In genomic region chr17:83082435-83082834, GRCh38 we compare ENCODE assay signal across 12 cellular contexts. TPM values are rescaled to one million over a fixed set of nuclear protein-coding genes. Genes with fewer than 3 reads are reported as not detected.
DNase-seq lines count a peak whose midpoint lies in the region; ATAC-seq and TF ChIP-seq lines count a peak whose summit lies in the region.
"Had no signal": no experiment of that assay in that cellular context is flagged by ENCODE, and none has a peak within 500 bp of the region (broad histone marks: within the 10 kb centered on the region; RNA-seq: fewer than 3 reads in every experiment).

No MANE protein-coding gene starts in this region.

- H3K36me3 Mint-ChIP-seq in chondrocyte (ENCODE audit: low read depth): peaks cover 2% of the 10 kb centered on the region
- peaks cover 16% of the 10 kb centered on the region for H3K36me3 Mint-ChIP-seq in neural progenitor cell

- no peaks in the 10 kb centered on the region for H3K79me2 ChIP-seq in neural progenitor cell (ENCODE audit: low read depth)

- H3K56ac ChIP-seq in IMR-90 (ENCODE audit: extremely low read depth, insufficient read depth, low read length): peak overlapping the region; percentile 51; the same call in 1 of the 2 replicates

- H2BK5ac ChIP-seq in IMR-90 (ENCODE audit: low read depth, low read length, poor library complexity, severe bottlenecking): peak overlapping the region; percentile 99

- 92% methylated on average over 7 of the region's 9 CpGs; no CpG with 5 or more reads in 1 of the 2 experiments for WGBS in IMR-90 (ENCODE audit: extremely low coverage in 2 of 2, insufficient read length in 1 of 2), 2 experiments

- TF ChIP-seq CTCF in AG09309 (IDR thresholded peaks at IDR 0.05; ENCODE audit: control insufficient read depth, insufficient read depth, low read depth, low read length, missing control alignments) (no peak), IMR-90 (conservative IDR thresholded peaks at IDR 0.05; ENCODE audit: low read depth, low read length) (no peak), chondrocyte (IDR thresholded peaks at IDR 0.05) (no peak), neural progenitor cell (IDR thresholded peaks at IDR 0.05) (no peak)

- CTCF ChIA-PET in IMR-90 (lab: Yijun Ruan, JAX): interaction anchor here (1.8 kb wide), 1 partner anchor 119 kb away, joined by 4 read pairs; no protein-coding TSS in a partner anchor

- H3K4me3 ChIP-seq in AG09309 (ENCODE audit: control insufficient read depth, low read depth, low read length) (peak overlapping the region; percentile 77), IMR-90 (ENCODE audit: insufficient read depth, low read depth, low read length) (no peak overlapping the region), neural progenitor cell (no peak overlapping the region)

- H2AK5ac ChIP-seq in IMR-90 (ENCODE audit: low read depth, low read length): peak overlapping the region; percentile 92

- TF ChIP-seq POLR2A in IMR-90 (IDR thresholded peaks at IDR 0.05; ENCODE audit: low read depth, low read length): no peak

- H2BK15ac ChIP-seq in IMR-90 (ENCODE audit: low read depth, low read length): peak overlapping the region; percentile 20; the same call in 1 of the 3 replicates

- H3K9me3 Mint-ChIP-seq in chondrocyte (ENCODE audit: low read depth): no peaks in the 10 kb centered on the region
- no peaks in the 10 kb centered on the region for H3K9me3 Mint-ChIP-seq in neural progenitor cell

- H3K4me1 Mint-ChIP-seq in chondrocyte (ENCODE audit: low read depth) (peaks cover 48% of the 10 kb centered on the region), neural progenitor cell (peaks cover 33% of the 10 kb centered on the region)

- H3K36me3 ChIP-seq in IMR-90 (ENCODE audit: control insufficient read depth, insufficient read depth, low read length) (peaks cover 27% of the 10 kb centered on the region; the same call in 1 of the 2 replicates), neural progenitor cell (no peaks in the 10 kb centered on the region)

- no peak for TF ChIP-seq RAD21 in IMR-90 (IDR thresholded peaks at IDR 0.05; ENCODE audit: low read length)

- peak overlapping the region; percentile 96 for H2BK120ac ChIP-seq in IMR-90 (ENCODE audit: low read depth, low read length)

- peak overlapping the region; percentile 93; the same call in 1 of the 2 replicates for H3K14ac ChIP-seq in IMR-90 (replicated peaks; ENCODE audit: low read depth, low read length)

- H3K9ac ChIP-seq in IMR-90 (ENCODE audit: low read depth, low read length) (0 out of 2 replicates have a peak overlapping the region, but pooled peaks have one; percentile 69), neural progenitor cell (no peak overlapping the region)

- peak overlapping the region; percentile 70 for H3K4me3 Mint-ChIP-seq in chondrocyte (ENCODE audit: unreplicated experiment)
- H3K4me3 Mint-ChIP-seq in neural progenitor cell: peak overlapping the region; percentile 87

- peak overlapping the region; percentile 6; the same call in 1 of the 2 replicates for H3K18ac ChIP-seq in IMR-90 (ENCODE audit: low read depth, low read length)

- H3F3A ChIP-seq in neural progenitor cell (ENCODE audit: low read depth): peaks cover 3% of the 10 kb centered on the region

- peaks cover 4 to 56% of the 10 kb centered on the region in 2 experiments; a peak in 2 of 4 replicates for H3K79me1 ChIP-seq in IMR-90 (ENCODE audit: low read depth in 1 of 2, low read length in 2 of 2)

- peak overlapping the region; percentile 24 to 93; a peak in 2 of 4 replicates for H4K8ac ChIP-seq in IMR-90 (ENCODE audit: low read depth in 2 of 2, low read length in 2 of 2)

- H3K4me1 ChIP-seq in IMR-90 (ENCODE audit: control insufficient read depth, insufficient read depth, low read length) (peaks cover 53% of the 10 kb centered on the region), neural progenitor cell (peaks cover 7% of the 10 kb centered on the region)

- DNase-seq in AG09309 (ENCODE audit: low read depth): no peak
- DNase-seq in IMR-90: no peak
- no peak for DNase-seq in chondrocyte (ENCODE audit: low spot score)
- DNase-seq in neural progenitor cell (ENCODE audit: low spot score): no peak
- no peak for DNase-seq in kidney tubule cell (ENCODE audit: low spot score)
- DNase-seq in stimulated activated CD4-positive, alpha-beta T cell treated with anti-CD3 and anti-CD28 coated beads, Interleukin-4, amount 100 ng/mL, for 24 hours: no peak
- DNase-seq: amygdala, DMS53, NCI-H226, occipital lobe had no signal

- peak overlapping the region; percentile 6; the same call in 1 of the 2 replicates for H2BK20ac ChIP-seq in IMR-90 (ENCODE audit: low read depth, low read length)

- H3K4me2 ChIP-seq in IMR-90 (ENCODE audit: low read depth, low read length) (peak overlapping the region; percentile 68), neural progenitor cell (no peak overlapping the region)

- ATAC-seq in IMR-90 (ENCODE audit: low read depth) (no peak), HG03139 (IDR thresholded peaks at IDR 0.05; ENCODE audit: unreplicated experiment) (no peak), GM21381 (IDR thresholded peaks at IDR 0.05; ENCODE audit: unreplicated experiment) (no peak)

- peak overlapping the region; percentile 99 for H3K4ac ChIP-seq in IMR-90 (ENCODE audit: low read depth, low read length)

- H4K20me1 ChIP-seq in IMR-90 (ENCODE audit: insufficient read depth, low read length) (peaks cover 63% of the 10 kb centered on the region), neural progenitor cell (ENCODE audit: low read depth) (peaks cover 25% of the 10 kb centered on the region)

- POLR2A ChIA-PET in IMR-90 (lab: Charles Lee; ENCODE audit: unreplicated experiment): no interaction called here

- H3K27ac Mint-ChIP-seq in chondrocyte (ENCODE audit: unreplicated experiment) (peak overlapping the region; percentile 98), neural progenitor cell (peak overlapping the region; percentile 1)

- dilution Hi-C loops in IMR-90 (cut with HindIII; ENCODE audit: low sequenced_read_pairs, unreplicated experiment): no loop called here

- H3K27me3 Mint-ChIP-seq in chondrocyte (ENCODE audit: low read depth): no peaks in the 10 kb centered on the region
- peaks cover 20% of the 10 kb centered on the region for H3K27me3 Mint-ChIP-seq in neural progenitor cell (ENCODE audit: insufficient read depth, low read depth)

- peaks cover 9% of the 10 kb centered on the region; the same call in 1 of the 2 replicates for H3K27me3 ChIP-seq in IMR-90 (ENCODE audit: control insufficient read depth, insufficient read depth, low read length)
- H3K27me3 ChIP-seq in neural progenitor cell: peaks cover 58% of the 10 kb centered on the region

- no peak overlapping the region for H4K5ac ChIP-seq in IMR-90 (ENCODE audit: low read depth, low read length)

- H3K9me1 ChIP-seq in IMR-90 (ENCODE audit: insufficient read depth, low read length): peaks cover 43% of the 10 kb centered on the region

- H3K9me3 ChIP-seq in IMR-90 (ENCODE audit: control insufficient read depth, insufficient read depth, low read length) (no peaks in the 10 kb centered on the region), neural progenitor cell (ENCODE audit: low read depth) (no peaks in the 10 kb centered on the region)

- peak overlapping the region; percentile 99 for H2AK9ac ChIP-seq in IMR-90 (replicated peaks; ENCODE audit: low read depth, low read length, poor library complexity)

- intact Hi-C loops in IMR-90 (cut with micrococcal nuclease): loop anchor here (1.0 kb wide), 1 partner anchor 300 kb away; no protein-coding TSS in a partner anchor

- TSS peak; percentile 26 for BruUV-seq in IMR-90 (replicated peaks; lab: Mats Ljungman, UMichigan)

- H3K27ac ChIP-seq in IMR-90 (ENCODE audit: insufficient read depth, low read length): peak overlapping the region; percentile 73
- no peak overlapping the region for H3K27ac ChIP-seq in neural progenitor cell

- in situ Hi-C loops in IMR-90 (cut with MboI; ENCODE audit: low sequenced_read_pairs): no loop called here

- H2AFZ ChIP-seq in IMR-90 (replicated peaks; ENCODE audit: low read length, poor library complexity) (peak overlapping the region; percentile 61), neural progenitor cell (replicated peaks) (no peak overlapping the region)

- peak overlapping the region; percentile 98 for H3K23ac ChIP-seq in IMR-90 (ENCODE audit: low read depth, low read length)

- H4K91ac ChIP-seq in IMR-90 (ENCODE audit: insufficient read depth, low read depth, low read length): peak overlapping the region; percentile 80

TF ChIP-seq in IMR-90, 13 proteins besides CTCF, POLR2A, EP300 and RAD21:
- TF ChIP-seq USF2 (IDR thresholded peaks at IDR 0.05; ENCODE audit: low read depth, low read length) (no peak), MAFK (IDR thresholded peaks at IDR 0.05; ENCODE audit: low read depth, low read length) (peak; percentile 93), CHD1 (IDR thresholded peaks at IDR 0.05; ENCODE audit: low read depth, low read length) (no peak)

RNA-seq across cellular contexts. Expression of gene METRNL, which starts 3.0 kb away (rescaled TPM):
- total RNA-seq in IMR-90 (2012; rRNA removed): 17.9 and 21.4 TPM in 2 replicates
- 48.2 and 60.2 TPM in 2 replicates for polyA plus RNA-seq in IMR-90 (2012; rRNA removed)
- polyA plus RNA-seq in IMR-90 (2012; cell fraction: cytosol; rRNA removed): 73.7 and 167 TPM in 2 replicates
- polyA plus RNA-seq in IMR-90 (2012; cell fraction: nucleus; rRNA removed; ENCODE audit: low replicate concordance): 50.0 and 129 TPM in 2 replicates
- total RNA-seq in chondrocyte: 63.8 to 79.4 TPM (median 64.7 TPM) in 3 replicates
- total RNA-seq in neural progenitor cell (ENCODE audit: low replicate concordance): 3.6 and 12.9 TPM in 2 replicates
